ENCODE assay signal across 8 cellular contexts in the genomic region with DNA sequence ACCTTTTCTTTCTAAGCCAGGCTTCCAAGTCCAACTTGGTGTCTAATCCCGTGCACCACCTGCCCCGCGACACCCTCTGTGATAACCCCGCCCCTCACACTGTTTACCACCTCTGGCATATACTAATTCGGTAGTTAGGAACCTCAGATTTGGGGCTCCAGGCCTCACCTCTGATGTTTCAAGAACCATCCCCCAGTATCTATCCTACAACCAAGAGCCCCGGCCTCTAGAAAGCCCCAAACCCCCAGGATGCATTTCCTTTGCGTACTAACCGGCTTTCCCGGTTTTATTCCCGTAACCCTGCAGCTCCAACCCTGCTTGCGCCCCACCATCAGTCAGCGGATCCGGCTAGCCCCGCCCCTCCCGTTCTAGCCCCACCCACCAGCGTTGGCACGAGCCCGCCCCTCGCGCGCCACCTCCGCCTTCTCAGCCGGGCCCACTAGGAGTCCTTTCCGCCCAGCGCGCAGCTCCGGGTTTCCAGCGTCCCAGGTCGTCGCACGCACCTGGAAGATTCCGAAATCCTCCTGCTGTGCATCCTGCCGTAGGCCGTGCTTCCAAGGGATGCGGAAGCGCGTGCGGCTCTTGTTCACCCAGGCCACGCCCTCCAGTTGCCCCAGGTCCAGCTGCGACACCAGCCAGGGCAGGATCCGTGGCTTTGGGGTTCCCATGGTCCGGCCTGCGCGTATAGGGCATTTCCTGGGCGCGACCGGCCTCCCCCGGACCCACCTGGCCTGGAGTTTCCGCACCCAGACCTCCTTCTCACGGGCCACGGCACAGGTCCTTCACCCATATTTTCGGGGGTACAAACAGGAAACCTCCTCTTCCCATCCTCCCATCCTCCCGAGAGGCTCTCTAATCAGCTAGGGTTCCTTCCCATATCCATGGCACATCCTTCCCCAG. TPM values are rescaled to one million over a fixed set of nuclear protein-coding genes. Genes with fewer than 3 reads are reported as not detected.
DNase-seq lines count a peak whose midpoint lies in the region; ATAC-seq, FAIRE-seq and TF ChIP-seq lines count a peak whose summit lies in the region.

No MANE protein-coding gene starts in this region.

- no peaks in the 10 kb centered on the region for H3K27me3 ChIP-seq in astrocyte (ENCODE audit: insufficient read depth, low read length)
- H3K27me3 ChIP-seq in hepatocyte: no peaks in the 10 kb centered on the region
- no peaks in the 10 kb centered on the region for H3K27me3 ChIP-seq in aorta (ENCODE audit: control insufficient read depth in 1 of 2, insufficient read depth in 2 of 2, low read length in 1 of 2)

- H3K27ac ChIP-seq in astrocyte (ENCODE audit: low read depth, low read length) (peak overlapping the region; percentile 44), hepatocyte (peak overlapping the region; percentile 81), aorta (ENCODE audit: low read depth in 1 of 2, low read length in 2 of 2) (peak overlapping the region in 1 of 2 donors; percentile 80)

- H3K4me2 ChIP-seq in astrocyte (ENCODE audit: low read length) (peak overlapping the region; percentile 94), hepatocyte (peak overlapping the region; percentile 94)

- H3K27ac Mint-ChIP-seq in astrocyte (ENCODE audit: unreplicated experiment): peak overlapping the region; percentile 98

- no peaks in the 10 kb centered on the region for H3K9me2 ChIP-seq in hepatocyte (replicated peaks; ENCODE audit: insufficient read depth)

- DNase-seq in C1 segment of cervical spinal cord (lab: John Stamatoyannopoulos, UW) (peak; percentile 23 to 86 (median 78)), NCI-H187 (lab: John Stamatoyannopoulos, UW) (peak; percentile 76 to 83), T-helper 9 cell (peak; percentile 96), astrocyte (ENCODE audit: low read depth) (peak; percentile 42), hepatocyte (ENCODE audit: low spot score) (peak; percentile 96), retina (peak; percentile 85), aorta (peak; percentile 95 to 98)

- H3K9ac ChIP-seq in astrocyte (ENCODE audit: low read length): peak overlapping the region; percentile 92

- H4K20me1 ChIP-seq in astrocyte (ENCODE audit: insufficient read depth, low read length) (peaks cover 26% of the 10 kb centered on the region), hepatocyte (ENCODE audit: insufficient read depth, poor library complexity, severe bottlenecking) (no peaks in the 10 kb centered on the region)

- H3K9me3 ChIP-seq in astrocyte (ENCODE audit: insufficient read depth, low read depth, low read length) (peaks cover 4% of the 10 kb centered on the region), hepatocyte (ENCODE audit: low read depth) (no peaks in the 10 kb centered on the region), aorta (ENCODE audit: control insufficient read depth, low read length) (no peaks in the 10 kb centered on the region)

- no peaks in the 10 kb centered on the region for H3K27me3 Mint-ChIP-seq in astrocyte (ENCODE audit: low read depth, unreplicated experiment)

- peaks cover 9% of the 10 kb centered on the region for H3K4me1 Mint-ChIP-seq in astrocyte (ENCODE audit: low read depth, unreplicated experiment)

- H3K4me3 ChIP-seq in astrocyte (ENCODE audit: insufficient read depth, low read depth, low read length): peak overlapping the region; percentile 94
- H3K4me3 ChIP-seq in hepatocyte: peak overlapping the region; percentile 43
- H3K4me3 ChIP-seq in aorta (ENCODE audit: low read length in 2 of 2): peak overlapping the region; percentile 6 to 50

- under 1% methylated on average over 34 of the region's 53 CpGs for WGBS in hepatocyte (ENCODE audit: low lambda C conversion rate, missing lambda C conversion rate)
- 1% methylated on average over 53 of the region's 53 CpGs for WGBS in aorta, 2 donors

- no peaks in the 10 kb centered on the region for H3K9me3 Mint-ChIP-seq in astrocyte (ENCODE audit: unreplicated experiment)

- peaks cover 18% of the 10 kb centered on the region for H3K36me3 ChIP-seq in astrocyte (ENCODE audit: insufficient read depth, low read length)
- no peaks in the 10 kb centered on the region for H3K36me3 ChIP-seq in hepatocyte (replicated peaks; ENCODE audit: insufficient read depth, low read depth)
- H3K36me3 ChIP-seq in aorta (ENCODE audit: control insufficient read depth in 1 of 2, insufficient read depth in 2 of 2, low read length in 1 of 2): no peaks in the 10 kb centered on the region

- intact Hi-C loops in aorta (cut with DNase I): loop anchor here (1.0 to 5.0 kb wide), 4 partner anchors 26 to 152 kb away; a partner anchor contains a TSS

- H3K4me3 Mint-ChIP-seq in astrocyte (ENCODE audit: unreplicated experiment): peak overlapping the region; percentile 100

- FAIRE-seq in astrocyte (lab: Jason Lieb, UNC): no peak

- H3K36me3 Mint-ChIP-seq in astrocyte (ENCODE audit: low read depth, unreplicated experiment): peaks cover 15% of the 10 kb centered on the region

- H3K4me1 ChIP-seq in astrocyte (ENCODE audit: insufficient read depth, low read length) (peaks cover 21% of the 10 kb centered on the region), hepatocyte (ENCODE audit: insufficient read depth) (peaks cover 12% of the 10 kb centered on the region), aorta (ENCODE audit: control insufficient read depth in 1 of 2, insufficient read depth in 2 of 2, low read length in 2 of 2) (no peaks in the 10 kb centered on the region)

- ATAC-seq in GM21576 (IDR thresholded peaks at IDR 0.05; ENCODE audit: unreplicated experiment): peak; percentile 37
- peak; percentile 92 for ATAC-seq in aorta (ENCODE audit: low FRiP score)

- H3K79me2 ChIP-seq in astrocyte (ENCODE audit: insufficient read depth, low read length) (peaks cover 43% of the 10 kb centered on the region), hepatocyte (peaks cover 37% of the 10 kb centered on the region)

- TF ChIP-seq CTCF in astrocyte (IDR thresholded peaks at IDR 0.05; ENCODE audit: insufficient read depth, low read depth, low read length): no peak
- no peak for TF ChIP-seq CTCF in hepatocyte (IDR thresholded peaks at IDR 0.05; ENCODE audit: poor library complexity)

- H2AFZ ChIP-seq in astrocyte (ENCODE audit: low read depth, low read length): peak overlapping the region; percentile 43
- no peak overlapping the region for H2AFZ ChIP-seq in hepatocyte

RNA-seq across cellular contexts. Expression of a gene that starts 1.2 kb away (rescaled TPM):
- total RNA-seq in astrocyte (63.0 and 68.1 TPM in 2 replicates), hepatocyte (39.2 and 55.6 TPM in 2 replicates), aorta (10 to 100 TPM; 53.7 to 82.7 TPM)
- polyA plus RNA-seq in hepatocyte (38.8 and 41.8 TPM in 2 replicates), aorta (100 to 1,000 TPM in 1 of 2 donors, 10 to 100 TPM in 1; 37.8 to 278 TPM)

RNA-seq across cellular contexts. Expression of a gene that starts 1.3 kb away (rescaled TPM):
- 26.6 and 31.5 TPM in 2 replicates for total RNA-seq in astrocyte
- total RNA-seq in hepatocyte: 4.9 and 13.8 TPM in 2 replicates
- 28.3 and 32.5 TPM in 2 replicates for polyA plus RNA-seq in hepatocyte
- 10 to 100 TPM in 1 of 2 donors, 1 to 10 TPM in 1; 9.9 to 14.0 TPM for total RNA-seq in aorta
- polyA plus RNA-seq in aorta: 10 to 100 TPM in 1 of 2 donors, 1 to 10 TPM in 1; 5.8 to 16.4 TPM

RNA-seq across cellular contexts. Expression of a gene that starts 12.7 kb away (rescaled TPM):
- total RNA-seq in astrocyte (215 and 235 TPM in 2 replicates), hepatocyte (189 and 195 TPM in 2 replicates), aorta (10 to 100 TPM; 76.5 to 88.3 TPM)
- polyA plus RNA-seq in hepatocyte (175 and 180 TPM in 2 replicates), aorta (100 to 1,000 TPM in 1 of 2 donors, 10 to 100 TPM in 1; 68.5 to 110 TPM)

RNA-seq across cellular contexts. Expression of a gene that starts 22.4 kb away (rescaled TPM):
- total RNA-seq in astrocyte (105 and 107 TPM in 2 replicates), hepatocyte (9.8 and 18.6 TPM in 2 replicates), aorta (10 to 100 TPM; 53.0 to 54.5 TPM)
- polyA plus RNA-seq in hepatocyte (12.4 and 12.6 TPM in 2 replicates), aorta (10 to 100 TPM; 10.1 to 19.0 TPM)

RNA-seq across cellular contexts. Expression of a gene that starts 24.5 kb away (rescaled TPM):
- total RNA-seq in astrocyte (94.7 and 104 TPM in 2 replicates), hepatocyte (19.2 and 32.6 TPM in 2 replicates), aorta (100 to 1,000 TPM; 139 to 167 TPM)
- polyA plus RNA-seq in hepatocyte (107 and 125 TPM in 2 replicates), aorta (100 to 1,000 TPM; 320 to 407 TPM)

Comparison
In these comparisons a context has a peak if more than half of its experiments do, and no peak if none do; other contexts are left out.
1. DNase-seq: peak in every context shown above with its lines; median percentile 96 in aorta; 96 in T-helper 9 cell; 96 in hepatocyte; 85 in retina; 80 in NCI-H187; 78 in C1 segment of cervical spinal cord; 42 in astrocyte.
2. H3K4me3 ChIP-seq: peak in every context shown above with its lines; median percentile 94 in astrocyte; 43 in hepatocyte; 28 in aorta.